Comparison of ENCODE assay signal across 17 cellular contexts in genomic region chr11:395866-396265, GRCh38. TPM values are rescaled to one million over a fixed set of nuclear protein-coding genes. Genes with fewer than 3 reads are reported as not detected.
DNase-seq lines count a peak whose midpoint lies in the region; ATAC-seq and TF ChIP-seq lines count a peak whose summit lies in the region.
"Had no signal": no experiment of that assay in that cellular context is flagged by ENCODE, and none has a peak within 500 bp of the region (broad histone marks: within the 10 kb centered on the region; RNA-seq: fewer than 3 reads in every experiment).

No MANE protein-coding gene starts in this region.

- H3K9me3 Mint-ChIP-seq in Caco-2 (ENCODE audit: unreplicated experiment), result no peaks in the 10 kb centered on the region

- peak overlapping the region; percentile 95 for H3K4me3 ChIP-seq in Caco-2 (ENCODE audit: low read depth, low read length)

- BruUV-seq in Caco-2 (replicated peaks; lab: Mats Ljungman, UMichigan), result no TSS peak

- H3K27ac Mint-ChIP-seq in Caco-2 (ENCODE audit: unreplicated experiment), result no peak overlapping the region
- H3K27ac Mint-ChIP-seq: HFFc6 had no signal

- peaks cover 28% of the 10 kb centered on the region for H3K4me1 ChIP-seq in Caco-2

- no peak for ATAC-seq in GM19324 (IDR thresholded peaks at IDR 0.05; ENCODE audit: low FRiP score, unreplicated experiment)
- ATAC-seq: body of pancreas, gastrocnemius medialis had no signal

- intact Hi-C loops in Caco-2 (cut with micrococcal nuclease; ENCODE audit: unreplicated experiment), result loop anchor here (10.0 kb wide), 1 partner anchor 49 kb away; the partner anchor contains the start of gene ANO9

- DNase-seq in Caco-2 (no peak), myocyte (ENCODE audit: low read depth) (peak; percentile 40), NCI-H2081 treated with DMSO at 0.1 percent for 48 hours (lab: John Stamatoyannopoulos, UW) (no peak), NCI-H2107 (lab: John Stamatoyannopoulos, UW) (no peak)
- DNase-seq: activated naive CD4-positive, alpha-beta T cell; body of pancreas; DMS79 treated with DMSO at 0.1 percent for 48 hours; effector CD8-positive, alpha-beta T cell; gastrocnemius medialis; NCI-H1417 treated with DMSO at 0.1 percent for 48 hours; NCI-H446 treated with DMSO at 0.1 percent for 48 hours; stimulated activated CD4-positive, alpha-beta T cell treated with anti-CD3 and anti-CD28 coated beads, Interleukin-2, amount 100 ng/mL, for 48 hours had no signal

- CTCF ChIA-PET in Caco-2 (lab: Charles Lee), result interaction anchor here (0.9 to 1.2 kb wide), 2 partner anchors 53 to 145 kb away, joined by 3 read pairs; no protein-coding TSS in a partner anchor

- H3K27ac ChIP-seq in VCaP, result peak overlapping the region; percentile 94
- H3K27ac ChIP-seq: gastrocnemius medialis, KMS-11, WERI-Rb-1 had no signal

- peaks cover 8% of the 10 kb centered on the region for H3K4me1 Mint-ChIP-seq in Caco-2 (ENCODE audit: low read depth, unreplicated experiment)

- H3K36me3 Mint-ChIP-seq in Caco-2 (ENCODE audit: insufficient read depth, unreplicated experiment), result peaks cover 38% of the 10 kb centered on the region

- POLR2A ChIA-PET in Caco-2 (lab: Charles Lee), result no interaction called here

- H3K27me3 ChIP-seq in Caco-2 (replicated peaks; ENCODE audit: control insufficient read depth, insufficient read depth, low read length), result no peaks in the 10 kb centered on the region
- H3K27me3 ChIP-seq: body of pancreas had no signal

- H3K27me3 Mint-ChIP-seq in Caco-2 (ENCODE audit: insufficient read depth, unreplicated experiment), result no peaks in the 10 kb centered on the region

- H3K4me3 Mint-ChIP-seq in Caco-2 (ENCODE audit: unreplicated experiment), result peak overlapping the region; percentile 86
- H3K4me3 Mint-ChIP-seq: HFFc6 had no signal

- TF ChIP-seq CTCF in Caco-2 (IDR thresholded peaks at IDR 0.05; ENCODE audit: insufficient read depth in 1 of 2, low read depth in 1 of 2, low read length in 1 of 2, severe bottlenecking in 1 of 2, unreplicated experiment in 1 of 2) (no peak), VCaP (conservative IDR thresholded peaks at IDR 0.05) (no peak)

- H3K36me3 ChIP-seq in Caco-2 (ENCODE audit: control insufficient read depth, insufficient read depth, low read length), result peaks cover 2% of the 10 kb centered on the region
- H3K36me3 ChIP-seq: gastrocnemius medialis, WERI-Rb-1 had no signal

- 0 out of 2 replicates have a peak, but pooled peaks cover 3% of the 10 kb centered on the region for H3K9me3 ChIP-seq in Caco-2
- H3K9me3 ChIP-seq: body of pancreas, gastrocnemius medialis had no signal

RNA-seq across cellular contexts. Expression of gene PKP3, which starts 1.9 kb away (rescaled TPM):
- total RNA-seq in Caco-2 (2022), result 143 and 149 TPM in 2 replicates
- 1.4 and 8.9 TPM in 2 replicates for total RNA-seq in myocyte
- 1.2 TPM for polyA plus RNA-seq in myocyte (2012)

RNA-seq across cellular contexts. Expression of gene SIGIRR, which starts 18.9 kb away (rescaled TPM):
- 119 and 124 TPM in 2 replicates for total RNA-seq in Caco-2 (2022)
- 1.5 and 1.7 TPM in 2 replicates for total RNA-seq in myocyte
- 2.1 TPM for polyA plus RNA-seq in myocyte (2012)

RNA-seq across cellular contexts. Expression of gene B4GALNT4, which starts 26.6 kb away (rescaled TPM):
- total RNA-seq in Caco-2 (2022) (30.7 and 35.6 TPM in 2 replicates), myocyte (0.40 and 1.3 TPM in 2 replicates)
- polyA plus RNA-seq in myocyte (2012), result 0.15 TPM
- total RNA-seq: gastrocnemius medialis had no signal

RNA-seq across cellular contexts. Expression of gene ANO9, which starts 45.9 kb away (rescaled TPM):
- 85.5 and 92.6 TPM in 2 replicates for total RNA-seq in Caco-2 (2022)
- 0.42 and 0.94 TPM in 2 replicates for total RNA-seq in myocyte
- not detected for polyA plus RNA-seq in myocyte (2012)
- total RNA-seq: HFFc6 had no signal

RNA-seq across cellular contexts. Expression of gene PTDSS2, which starts 54.2 kb away (rescaled TPM):
- total RNA-seq in Caco-2 (2022) (40.6 and 44.3 TPM in 2 replicates), myocyte (78.1 and 110 TPM in 2 replicates)
- 46.3 TPM for polyA plus RNA-seq in myocyte (2012)

Comparison
In these comparisons a context has a peak if more than half of its experiments do, and no peak if none do; other contexts are left out.
1. RNA of gene PKP3, which starts 1.9 kb away (total RNA-seq): 143 to 149 TPM in Caco-2; 1.4 to 8.9 TPM in myocyte; every median in the first group is over 10 times any median in the second.
2. RNA of gene SIGIRR, which starts 18.9 kb away (total RNA-seq): 119 to 124 TPM in Caco-2; 1.5 to 1.7 TPM in myocyte; every median in the first group is over 10 times any median in the second.
3. RNA of gene B4GALNT4, which starts 26.6 kb away (total RNA-seq): 30.7 to 35.6 TPM in Caco-2; 0.40 to 1.3 TPM in myocyte; every median in the first group is over 10 times any median in the second.